22 cellular contexts compared by ENCODE assay signal in the genomic region with DNA sequence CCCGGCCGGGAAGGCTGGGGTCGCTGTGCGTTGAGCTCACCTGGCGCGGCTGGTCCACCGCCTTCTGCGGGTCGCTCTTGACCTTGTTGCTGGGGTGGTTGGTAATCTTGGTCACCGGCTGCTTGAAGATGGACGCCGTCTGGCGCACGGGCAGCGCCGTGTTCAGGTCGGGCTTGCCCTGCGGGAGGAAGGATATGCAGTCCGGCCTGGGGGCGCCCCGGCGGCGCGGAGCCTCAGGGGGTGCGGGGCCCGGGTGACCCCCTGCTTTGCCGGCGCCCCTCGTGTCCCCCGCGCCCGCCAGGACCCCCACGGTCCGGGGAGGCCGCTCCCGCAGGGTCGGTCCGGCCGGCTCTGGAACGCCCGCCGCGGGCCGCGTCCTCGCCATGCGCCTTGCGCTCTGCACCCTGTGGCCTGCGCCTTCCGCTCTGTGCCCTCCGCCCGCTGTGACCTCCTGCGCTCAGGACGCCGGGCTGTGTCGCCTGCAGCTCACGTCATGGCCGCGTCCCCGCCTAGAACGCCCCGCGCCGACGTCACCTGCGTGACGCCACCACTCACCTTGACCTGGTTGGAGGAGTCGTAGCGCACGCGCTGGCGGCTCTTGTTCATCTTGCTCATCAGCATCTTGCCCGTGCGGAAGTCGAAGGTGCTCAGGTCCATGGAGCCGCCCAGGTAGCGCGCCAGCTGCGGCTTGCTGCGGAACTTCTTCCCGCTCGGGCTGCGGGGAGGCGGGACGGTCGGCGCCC. TPM values are rescaled to one million over a fixed set of nuclear protein-coding genes. Genes with fewer than 3 reads are reported as not detected.
DNase-seq lines count a peak whose midpoint lies in the region; ATAC-seq, FAIRE-seq and TF ChIP-seq lines count a peak whose summit lies in the region.
"Had no signal": no experiment of that assay in that cellular context is flagged by ENCODE, and none has a peak within 500 bp of the region (broad histone marks: within the 10 kb centered on the region; RNA-seq: fewer than 3 reads in every experiment).

No MANE protein-coding gene starts in this region.

- no peaks in the 10 kb centered on the region for H4K20me1 ChIP-seq in GM12878 (ENCODE audit: control insufficient read depth, insufficient read depth)

- H3K9me3 Mint-ChIP-seq in effector memory CD8-positive, alpha-beta T cell: no peaks in the 10 kb centered on the region
- H3K9me3 Mint-ChIP-seq: CD4-positive, alpha-beta memory T cell had no signal

- no peaks in the 10 kb centered on the region for H3K27me3 ChIP-seq in GM12878 (replicated peaks in 1 of 2; ENCODE audit: control insufficient read depth in 2 of 2, insufficient read depth in 2 of 2, low read length in 1 of 2)
- H3K27me3 ChIP-seq in trophoblast cell (ENCODE audit: insufficient read depth, low read length): no peaks in the 10 kb centered on the region
- H3K27me3 ChIP-seq in dorsolateral prefrontal cortex: no peaks in the 10 kb centered on the region
- H3K27me3 ChIP-seq: Peyer's patch had no signal

- H4K12ac ChIP-seq in trophoblast cell (ENCODE audit: low read depth, low read length): no peak overlapping the region

- H3K27ac Mint-ChIP-seq in effector memory CD8-positive, alpha-beta T cell: no peak overlapping the region

- H2BK120ac ChIP-seq in trophoblast cell (ENCODE audit: insufficient read depth, low read length, poor library complexity): no peak overlapping the region

- in situ Hi-C loops in GM12878 (cut with MboI): no loop called here

- no peak overlapping the region for H3K4ac ChIP-seq in trophoblast cell (ENCODE audit: low read depth, low read length)

- peaks cover 21% of the 10 kb centered on the region for H3K36me3 Mint-ChIP-seq in effector memory CD8-positive, alpha-beta T cell (ENCODE audit: insufficient read depth)

- TF ChIP-seq RAD21 in GM12878 (IDR thresholded peaks at IDR 0.05; ENCODE audit: insufficient read depth, low read depth, low read length): no peak

- peak; percentile 16; the same call in 1 of the 2 replicates for TF ChIP-seq POLR2A in GM12878 (IDR thresholded peaks at IDR 0.05; ENCODE audit: low read depth, low read length)

- H3K4me1 ChIP-seq in GM12878 (ENCODE audit: control insufficient read depth, insufficient read depth, low read length): no peaks in the 10 kb centered on the region
- H3K4me1 ChIP-seq in trophoblast cell (ENCODE audit: control insufficient read depth in 1 of 2, insufficient read depth in 2 of 2, low read length in 2 of 2): peaks cover 8 to 12% of the 10 kb centered on the region in 2 experiments

- no peak overlapping the region for H3K4me3 Mint-ChIP-seq in effector memory CD8-positive, alpha-beta T cell
- H3K4me3 Mint-ChIP-seq: CD4-positive, alpha-beta memory T cell had no signal

- SMC1A ChIA-PET in GM12878 (lab: Charles Lee; ENCODE audit: uncharacterized antibody, unreplicated experiment): no interaction called here

- H2BK5ac ChIP-seq in trophoblast cell (ENCODE audit: low read depth, low read length, poor library complexity): no peak overlapping the region

- peak overlapping the region; percentile 50 for H3K18ac ChIP-seq in trophoblast cell (ENCODE audit: low read length)

- WGBS in GM12878 (ENCODE audit: insufficient coverage, insufficient replicate concordance, low lambda C conversion rate, missing lambda C conversion rate): 98% methylated on average over 61 of the region's 87 CpGs
- no CpG with 5 or more reads among the region's 87 CpGs for WGBS in trophoblast cell (ENCODE audit: extremely low coverage, insufficient coverage, insufficient read length)

- H3K36me3 ChIP-seq in GM12878 (ENCODE audit: control insufficient read depth in 2 of 2, insufficient read depth in 2 of 2, low read length in 1 of 2) (peaks cover 9 to 17% of the 10 kb centered on the region in 2 experiments), trophoblast cell (ENCODE audit: control insufficient read depth in 1 of 2, insufficient read depth in 2 of 2, low read length in 2 of 2) (peaks cover 51% of the 10 kb centered on the region in 2 experiments)

- H3K9me3 ChIP-seq in GM12878 (replicated peaks; ENCODE audit: control insufficient read depth, insufficient read depth, low read length) (no peaks in the 10 kb centered on the region), trophoblast cell (ENCODE audit: insufficient read depth, low read depth, low read length) (peaks cover 4% of the 10 kb centered on the region)
- H3K9me3 ChIP-seq: Peyer's patch had no signal

- H4K91ac ChIP-seq in trophoblast cell (ENCODE audit: low read depth, low read length): peak overlapping the region; percentile 6

- no peaks in the 10 kb centered on the region for H3K27me3 Mint-ChIP-seq in effector memory CD8-positive, alpha-beta T cell
- H3K27me3 Mint-ChIP-seq: CD4-positive, alpha-beta memory T cell had no signal

- H2BK12ac ChIP-seq in trophoblast cell (ENCODE audit: low read length): no peak overlapping the region

- no peak overlapping the region for H3K4me3 ChIP-seq in GM12878
- H3K4me3 ChIP-seq in trophoblast cell (ENCODE audit: low read depth, low read length): peak overlapping the region; percentile 23
- H3K4me3 ChIP-seq in dorsolateral prefrontal cortex: no peak overlapping the region
- H3K4me3 ChIP-seq: Peyer's patch, SK-N-MC had no signal

- peaks cover 13% of the 10 kb centered on the region for H3K79me2 ChIP-seq in GM12878 (ENCODE audit: control insufficient read depth, insufficient read depth, low read length)
- peaks cover 5% of the 10 kb centered on the region for H3K79me2 ChIP-seq in trophoblast cell (ENCODE audit: control insufficient read depth, insufficient read depth, low read length, poor library complexity)

- no peak overlapping the region for H3K14ac ChIP-seq in trophoblast cell (ENCODE audit: low read length)

- POLR2A ChIA-PET in GM12878 (lab: Charles Lee): no interaction called here

- TF ChIP-seq EP300 in GM12878 (IDR thresholded peaks at IDR 0.05; ENCODE audit: borderline replicate concordance in 1 of 2, control insufficient read depth in 1 of 2, low read depth in 2 of 2, low read length in 2 of 2): no peak

- H3K27ac ChIP-seq in GM12878 (ENCODE audit: control insufficient read depth, insufficient read depth) (no peak overlapping the region), trophoblast cell (ENCODE audit: low read depth, low read length) (no peak overlapping the region), dorsolateral prefrontal cortex (no peak overlapping the region)
- H3K27ac ChIP-seq: Peyer's patch, SK-N-MC had no signal

- RAD21 ChIA-PET in GM12878 (lab: Charles Lee; ENCODE audit: unreplicated experiment): no interaction called here

- H2AK5ac ChIP-seq in trophoblast cell (ENCODE audit: low read length): no peak overlapping the region

- ATAC-seq in Right ventricle myocardium superior (ENCODE audit: poor library complexity) (peak; percentile 5), Right ventricle myocardium inferior (no peak), GM12878 (no peak), HG03045 (IDR thresholded peaks at IDR 0.05; ENCODE audit: unreplicated experiment) (no peak)
- ATAC-seq in effector memory CD8-positive, alpha-beta T cell (replicated peaks): no peak

- no peak overlapping the region for H3K4me2 ChIP-seq in GM12878 (ENCODE audit: control insufficient read depth, insufficient read depth)
- H3K4me2 ChIP-seq in trophoblast cell (ENCODE audit: low read length): no peak overlapping the region

- H4K8ac ChIP-seq in trophoblast cell (ENCODE audit: low read depth, low read length): no peak overlapping the region

- TF ChIP-seq CTCF in GM12878 (IDR thresholded peaks at IDR 0.05 in 2 of 3, conservative IDR thresholded peaks at IDR 0.05 in 1 of 3; ENCODE audit: control insufficient read depth in 2 of 3, extremely low read depth in 1 of 3, insufficient read depth in 1 of 3, low read depth in 3 of 3, low read length in 3 of 3) (no peak), dorsolateral prefrontal cortex (IDR thresholded peaks at IDR 0.05 in 54 of 56, conservative IDR thresholded peaks at IDR 0.05 in 2 of 56; ENCODE audit: low read depth in 1 of 56, partially characterized antibody in 56 of 56) (no peak)

- no peak overlapping the region for H3K23ac ChIP-seq in trophoblast cell (ENCODE audit: low read length)

- no peak for FAIRE-seq in GM12878 (lab: Jason Lieb, UNC)
- FAIRE-seq: A204.1 had no signal

- no peak overlapping the region for H3K9ac ChIP-seq in GM12878 (ENCODE audit: control insufficient read depth, insufficient read depth, low read length)
- H3K9ac ChIP-seq in trophoblast cell (ENCODE audit: low read length): no peak overlapping the region

- intact Hi-C loops in Right ventricle myocardium superior (cut with DNase I) (no loop called here), Right ventricle myocardium inferior (cut with DNase I) (no loop called here), GM12878 (cut with micrococcal nuclease; ENCODE audit: unreplicated experiment) (no loop called here), dorsolateral prefrontal cortex (cut with DNase I) (no loop called here)

- H3K79me1 ChIP-seq in trophoblast cell (ENCODE audit: low read length): peaks cover 2% of the 10 kb centered on the region

- H3K4me1 Mint-ChIP-seq in effector memory CD8-positive, alpha-beta T cell (ENCODE audit: low read depth in 2 of 2): peaks cover 0 to 8% of the 10 kb centered on the region in 2 donors

- DNase-seq in Right ventricle myocardium superior (no peak), Right ventricle myocardium inferior (ENCODE audit: missing footprints) (no peak), ELF-1 (ENCODE audit: low read depth, low spot score) (peak; percentile 51), GM12878 (ENCODE audit: low read depth, low spot score) (no peak), trophoblast cell (peak; percentile 91), dorsolateral prefrontal cortex (no peak)
- no peak for DNase-seq in effector memory CD8-positive, alpha-beta T cell
- DNase-seq: CD4-positive, alpha-beta memory T cell; DMS53; EL; H7; NCI-H1092 treated with DMSO at 0.1 percent for 48 hours; NCI-H1694; NCI-H2081 treated with DMSO at 0.1 percent for 48 hours; NCI-H510A; NCI-H748 treated with DMSO at 0.1 percent for 48 hours; NK-92 treated with Interleukin-12 subunit alpha and Interleukin-12 subunit beta, amount 100 ng/mL, for 24 hours; Peyer's patch; SHP77 had no signal

- CTCF ChIA-PET in GM12878 (lab: Yijun Ruan, JAX): no interaction called here

- BruUV-seq in GM12878 (replicated peaks; lab: Mats Ljungman, UMichigan): no TSS peak

- no peak overlapping the region for H2AFZ ChIP-seq in GM12878 (ENCODE audit: control insufficient read depth, low read depth, low read length)
- H2AFZ ChIP-seq in trophoblast cell (ENCODE audit: insufficient read depth, low read length, poor library complexity): no peak overlapping the region

RNA-seq across cellular contexts. Expression of a gene that starts 8.0 kb away (rescaled TPM):
- total RNA-seq in Right ventricle myocardium superior: 52.4 TPM
- total RNA-seq in Right ventricle myocardium inferior: 64.2 TPM
- 37.4 and 45.4 TPM in 2 replicates for total RNA-seq in GM12878 (2013; cell fraction: nucleolus; rRNA removed)
- total RNA-seq in GM12878 (2014; rRNA removed): 93.6 and 105 TPM in 2 replicates
- 16.7 and 21.0 TPM in 2 replicates for total RNA-seq in GM12878 (2014; rRNA removed; fragmentation: Illumina TruSeq; extraction: Trizol)
- total RNA-seq in GM12878 (2021): 95.9 and 107 TPM in 2 replicates
- 8.0 TPM for polyA plus RNA-seq in GM12878 (2011; ENCODE audit: low read depth)
- 10.2 and 21.8 TPM in 2 replicates for polyA plus RNA-seq in GM12878 (2011; rRNA removed)
- 40.6 and 75.9 TPM in 2 replicates for polyA plus RNA-seq in GM12878 (2011; cell fraction: cytosol; rRNA removed)
- 66.8 and 112 TPM in 2 replicates for polyA plus RNA-seq in GM12878 (2011; cell fraction: nucleus; rRNA removed)
- polyA plus RNA-seq in GM12878 (2012): 39.0 and 47.6 TPM in 2 replicates
- 2.9 and 6.6 TPM in 2 replicates for polyA plus RNA-seq in GM12878 (2014; fragmentation: Illumina TruSeq; extraction: Trizol)
- 1 to 10 TPM in 1 of 2 experiments, under 1 TPM in 1; 0.13 to 1.7 TPM for polyA plus RNA-seq in GM12878 (2014; fragmentation: Nextera tagmentation; extraction: Ambion mirVana)
- polyA plus RNA-seq in GM12878 (2014; rRNA removed): 91.0 and 117 TPM in 2 replicates
- 10 to 100 TPM; 22.0 to 40.2 TPM for polyA plus RNA-seq in GM12878 (2016; fragmentation: Nextera tagmentation; extraction: Ambion mirVana)
- 27.1 and 50.4 TPM in 2 replicates for polyA minus RNA-seq in GM12878 (2011; rRNA and poly(A)+ RNA removed)
- 25.1 and 31.5 TPM in 2 replicates for polyA minus RNA-seq in GM12878 (2011; cell fraction: cytosol; rRNA and poly(A)+ RNA removed)
- polyA minus RNA-seq in GM12878 (2011; cell fraction: nucleus; rRNA and poly(A)+ RNA removed): 11.4 and 26.6 TPM in 2 replicates
- 98.4 and 103 TPM in 2 replicates for polyA plus RNA-seq in trophoblast cell (2013)
- total RNA-seq in dorsolateral prefrontal cortex: 100 to 1,000 TPM in 24 of 120 experiments, 10 to 100 TPM in 96; 59.7 to 192 (median 85.4) TPM

RNA-seq across cellular contexts. Expression of a gene that starts 16.5 kb away (rescaled TPM):
- 8.0 TPM for total RNA-seq in Right ventricle myocardium superior
- 9.6 TPM for total RNA-seq in Right ventricle myocardium inferior
- total RNA-seq in GM12878 (2013; cell fraction: nucleolus; rRNA removed): 0.75 and 0.95 TPM in 2 replicates
- 4.3 and 5.7 TPM in 2 replicates for total RNA-seq in GM12878 (2014; rRNA removed)
- total RNA-seq in GM12878 (2014; rRNA removed; fragmentation: Illumina TruSeq; extraction: Trizol): 0.76 and 1.2 TPM in 2 replicates
- 6.1 and 6.8 TPM in 2 replicates for total RNA-seq in GM12878 (2021)
- 0.22 TPM for polyA plus RNA-seq in GM12878 (2011; ENCODE audit: low read depth)
- polyA plus RNA-seq in GM12878 (2011; rRNA removed): 0.55 and 0.87 TPM in 2 replicates
- polyA plus RNA-seq in GM12878 (2011; cell fraction: cytosol; rRNA removed): 1.0 and 2.9 TPM in 2 replicates
- polyA plus RNA-seq in GM12878 (2011; cell fraction: nucleus; rRNA removed): 0.96 and 2.0 TPM in 2 replicates
- polyA plus RNA-seq in GM12878 (2012): 1.9 and 2.2 TPM in 2 replicates
- 0.43 TPM in 2 replicates for polyA plus RNA-seq in GM12878 (2014; fragmentation: Illumina TruSeq; extraction: Trizol)
- 1 to 10 TPM in 1 of 2 experiments, under 1 TPM in 1; 0.42 to 1.6 TPM for polyA plus RNA-seq in GM12878 (2014; fragmentation: Nextera tagmentation; extraction: Ambion mirVana)
- polyA plus RNA-seq in GM12878 (2014; rRNA removed): 3.3 and 3.6 TPM in 2 replicates
- polyA plus RNA-seq in GM12878 (2016; fragmentation: Nextera tagmentation; extraction: Ambion mirVana): under 1 TPM; 0.18 to 0.63 TPM
- 0.22 and 0.62 TPM in 2 replicates for polyA minus RNA-seq in GM12878 (2011; rRNA and poly(A)+ RNA removed)
- polyA minus RNA-seq in GM12878 (2011; cell fraction: cytosol; rRNA and poly(A)+ RNA removed): 4.4 TPM in 2 replicates
- polyA minus RNA-seq in GM12878 (2011; cell fraction: nucleus; rRNA and poly(A)+ RNA removed): 0.24 and 0.96 TPM in 2 replicates
- 102 and 105 TPM in 2 replicates for polyA plus RNA-seq in trophoblast cell (2013)
- 10 to 100 TPM; 12.9 to 38.7 (median 20.5) TPM for total RNA-seq in dorsolateral prefrontal cortex

RNA-seq across cellular contexts. Expression of a gene that starts 20.6 kb away (rescaled TPM):
- total RNA-seq in Right ventricle myocardium superior: 1,222 TPM
- 1,146 TPM for total RNA-seq in Right ventricle myocardium inferior
- 26.2 and 28.8 TPM in 2 replicates for total RNA-seq in GM12878 (2013; cell fraction: nucleolus; rRNA removed)
- 107 and 113 TPM in 2 replicates for total RNA-seq in GM12878 (2014; rRNA removed)
- total RNA-seq in GM12878 (2014; rRNA removed; fragmentation: Illumina TruSeq; extraction: Trizol): 28.6 and 30.2 TPM in 2 replicates
- 223 and 247 TPM in 2 replicates for total RNA-seq in GM12878 (2021)
- polyA plus RNA-seq in GM12878 (2011; ENCODE audit: low read depth): 21.7 TPM
- polyA plus RNA-seq in GM12878 (2011; rRNA removed): 191 and 219 TPM in 2 replicates
- 138 and 274 TPM in 2 replicates for polyA plus RNA-seq in GM12878 (2011; cell fraction: cytosol; rRNA removed)
- 79.3 and 87.4 TPM in 2 replicates for polyA plus RNA-seq in GM12878 (2011; cell fraction: nucleus; rRNA removed)
- polyA plus RNA-seq in GM12878 (2012): 111 and 143 TPM in 2 replicates
- 15.8 and 29.0 TPM in 2 replicates for polyA plus RNA-seq in GM12878 (2014; fragmentation: Illumina TruSeq; extraction: Trizol)
- polyA plus RNA-seq in GM12878 (2014; fragmentation: Nextera tagmentation; extraction: Ambion mirVana): 100 to 1,000 TPM; 166 to 418 TPM
- 146 and 157 TPM in 2 replicates for polyA plus RNA-seq in GM12878 (2014; rRNA removed)
- 100 to 1,000 TPM; 520 to 586 TPM for polyA plus RNA-seq in GM12878 (2016; fragmentation: Nextera tagmentation; extraction: Ambion mirVana)
- polyA minus RNA-seq in GM12878 (2011; rRNA and poly(A)+ RNA removed): 13.8 and 24.5 TPM in 2 replicates
- 18.3 and 26.5 TPM in 2 replicates for polyA minus RNA-seq in GM12878 (2011; cell fraction: cytosol; rRNA and poly(A)+ RNA removed)
- polyA minus RNA-seq in GM12878 (2011; cell fraction: nucleus; rRNA and poly(A)+ RNA removed): 12.0 and 23.8 TPM in 2 replicates
- 125 and 128 TPM in 2 replicates for polyA plus RNA-seq in trophoblast cell (2013)
- total RNA-seq in dorsolateral prefrontal cortex: 100 to 1,000 TPM; 112 to 243 (median 173) TPM

Comparison
In these comparisons a context has a peak if more than half of its experiments do, and no peak if none do; other contexts are left out.
1. DNase-seq: peak in ELF-1 (single experiment) and trophoblast cell (2 of 2); none in Right ventricle myocardium superior (single experiment), Right ventricle myocardium inferior (single experiment), GM12878 (single experiment), dorsolateral prefrontal cortex (0 of 10) and effector memory CD8-positive, alpha-beta T cell (0 of 3).